Comparison of ENCODE assay signal across 19 cellular contexts in the genomic region with DNA sequence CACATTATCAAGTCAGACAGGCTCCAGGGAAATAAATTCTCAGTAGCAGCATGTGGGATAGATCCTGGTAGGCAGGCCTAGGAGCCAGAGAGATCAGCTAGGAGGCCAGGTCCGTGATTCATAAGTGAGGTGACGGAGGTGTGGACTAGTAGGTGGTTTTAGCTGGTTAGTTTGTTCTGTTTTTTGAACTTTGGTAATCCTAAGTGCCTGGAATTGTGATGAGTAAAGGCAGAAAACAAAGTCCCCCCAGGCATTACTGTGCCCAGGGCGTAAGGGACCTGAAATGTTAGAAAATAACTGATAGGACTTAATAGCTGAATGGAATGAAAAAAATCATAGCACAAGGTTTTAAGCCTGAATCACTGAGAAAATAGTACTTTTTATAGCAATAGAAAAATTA. TPM values are rescaled to one million over a fixed set of nuclear protein-coding genes. Genes with fewer than 3 reads are reported as not detected.
A peak's percentile ranks its signal among the peaks of the same experiment; 100 is the strongest.
DNase-seq lines count a peak whose midpoint lies in the region; ATAC-seq and TF ChIP-seq lines count a peak whose summit lies in the region.
"Had no signal": no experiment of that assay in that cellular context is flagged by ENCODE, and none has a peak within 500 bp of the region (broad histone marks: within the 10 kb centered on the region; RNA-seq: fewer than 3 reads in every experiment).

No MANE protein-coding gene starts in this region.

- no peak overlapping the region for H4K8ac ChIP-seq in IMR-90 (ENCODE audit: low read depth in 2 of 2, low read length in 2 of 2)

- H3K9ac ChIP-seq in IMR-90 (ENCODE audit: low read depth, low read length): no peak overlapping the region
- H3K9ac ChIP-seq: BLaER1 treated with 17β-estradiol and CSF1 and Interleukin-3, amounts not matched to agents 10 nM and 100 nM had no signal

- H3K27me3 ChIP-seq in IMR-90 (ENCODE audit: control insufficient read depth, insufficient read depth, low read length) (peaks cover 2% of the 10 kb centered on the region), hepatocyte (no peaks in the 10 kb centered on the region)
- H3K27me3 ChIP-seq: BLaER1 treated with 17β-estradiol and CSF1 and Interleukin-3, amounts not matched to agents 10 nM and 100 nM had no signal

- intact Hi-C loops in IMR-90 (cut with micrococcal nuclease): no loop called here

- DNase-seq in EH (ENCODE audit: low read depth) (peak; percentile 8), IMR-90 (no peak), hepatocyte (ENCODE audit: low spot score) (no peak)
- DNase-seq: AML-193; Caco-2; Calu3; CD4-positive, alpha-beta T cell; CD8-positive, alpha-beta T cell; DMS79 treated with DMSO at 0.1 percent for 48 hours; EL; GDM1 had no signal

- H3K4me2 ChIP-seq in IMR-90 (ENCODE audit: low read depth, low read length) (no peak overlapping the region), hepatocyte (no peak overlapping the region)
- H3K4me2 ChIP-seq: A549; BLaER1 treated with 17β-estradiol and CSF1 and Interleukin-3, amounts not matched to agents 10 nM and 100 nM had no signal

- dilution Hi-C loops in IMR-90 (cut with HindIII; ENCODE audit: low sequenced_read_pairs, unreplicated experiment): no loop called here

- 0 out of 2 replicates have a peak overlapping the region, but pooled peaks have one; percentile 19 for H2BK120ac ChIP-seq in IMR-90 (ENCODE audit: low read depth, low read length)

- WGBS in IMR-90 (ENCODE audit: extremely low coverage in 2 of 2, insufficient read length in 1 of 2), 2 experiments: 80% methylated on average over 1 of the region's 3 CpGs; no CpG with 5 or more reads in 1 of the 2 experiments
- 90% methylated on average over 3 of the region's 3 CpGs for WGBS in hepatocyte (ENCODE audit: low lambda C conversion rate, missing lambda C conversion rate)

- H4K20me1 ChIP-seq in IMR-90 (ENCODE audit: insufficient read depth, low read length) (no peaks in the 10 kb centered on the region), hepatocyte (ENCODE audit: insufficient read depth, poor library complexity, severe bottlenecking) (no peaks in the 10 kb centered on the region)
- H4K20me1 ChIP-seq: BLaER1 treated with 17β-estradiol and CSF1 and Interleukin-3, amounts not matched to agents 10 nM and 100 nM had no signal

- H2BK15ac ChIP-seq in IMR-90 (ENCODE audit: low read depth, low read length): no peak overlapping the region

- H3K36me3 ChIP-seq in IMR-90 (ENCODE audit: control insufficient read depth, insufficient read depth, low read length): no peaks in the 10 kb centered on the region
- no peaks in the 10 kb centered on the region for H3K36me3 ChIP-seq in hepatocyte (replicated peaks; ENCODE audit: insufficient read depth, low read depth)

- no peak overlapping the region for H3K18ac ChIP-seq in IMR-90 (ENCODE audit: low read depth, low read length)

- TF ChIP-seq CTCF in IMR-90 (conservative IDR thresholded peaks at IDR 0.05; ENCODE audit: low read depth, low read length): no peak
- TF ChIP-seq CTCF in hepatocyte (IDR thresholded peaks at IDR 0.05; ENCODE audit: poor library complexity): no peak

- H2AFZ ChIP-seq in IMR-90 (replicated peaks; ENCODE audit: low read length, poor library complexity): no peak overlapping the region
- H2AFZ ChIP-seq in hepatocyte: no peak overlapping the region

- no peak overlapping the region for H3K23ac ChIP-seq in IMR-90 (ENCODE audit: low read depth, low read length)

- H2AK9ac ChIP-seq in IMR-90 (replicated peaks; ENCODE audit: low read depth, low read length, poor library complexity): no peak overlapping the region

- H2AK5ac ChIP-seq in IMR-90 (ENCODE audit: low read depth, low read length): no peak overlapping the region

- POLR2A ChIA-PET in IMR-90 (lab: Charles Lee; ENCODE audit: unreplicated experiment): no interaction called here

- H3K9me1 ChIP-seq in IMR-90 (ENCODE audit: insufficient read depth, low read length): peaks cover 5% of the 10 kb centered on the region; the same call in 1 of the 2 replicates

- H4K91ac ChIP-seq in IMR-90 (ENCODE audit: insufficient read depth, low read depth, low read length): no peak overlapping the region

- peaks cover under 1% of the 10 kb centered on the region for H3K9me3 ChIP-seq in IMR-90 (ENCODE audit: control insufficient read depth, insufficient read depth, low read length)
- no peaks in the 10 kb centered on the region for H3K9me3 ChIP-seq in hepatocyte (ENCODE audit: low read depth)
- H3K9me3 ChIP-seq: A549, Caco-2 had no signal

- H2BK5ac ChIP-seq in IMR-90 (ENCODE audit: low read depth, low read length, poor library complexity, severe bottlenecking): no peak overlapping the region

- H3K4ac ChIP-seq in IMR-90 (ENCODE audit: low read depth, low read length): no peak overlapping the region; the same call in 1 of the 2 replicates

- CTCF ChIA-PET in IMR-90 (lab: Yijun Ruan, JAX): interaction anchor here (0.8 kb wide), 1 partner anchor 52 kb away, joined by 3 read pairs; no protein-coding TSS in a partner anchor

- H3K79me1 ChIP-seq in IMR-90 (ENCODE audit: low read depth in 1 of 2, low read length in 2 of 2): no peaks in the 10 kb centered on the region

- ATAC-seq in IMR-90 (ENCODE audit: low read depth): no peak
- no peak for ATAC-seq in GM18907 (IDR thresholded peaks at IDR 0.05; ENCODE audit: unreplicated experiment)
- ATAC-seq in GM19395 (IDR thresholded peaks at IDR 0.05; ENCODE audit: unreplicated experiment): no peak
- ATAC-seq in GM21367 (IDR thresholded peaks at IDR 0.05; ENCODE audit: unreplicated experiment): no peak
- ATAC-seq: A549; CD8-positive, alpha-beta T cell; GM12878 had no signal

- BruUV-seq in IMR-90 (replicated peaks; lab: Mats Ljungman, UMichigan): no TSS peak

- H3K9me2 ChIP-seq in hepatocyte (replicated peaks; ENCODE audit: insufficient read depth): no peaks in the 10 kb centered on the region

- no peak overlapping the region for H2BK20ac ChIP-seq in IMR-90 (ENCODE audit: low read depth, low read length)

- TF ChIP-seq RAD21 in IMR-90 (IDR thresholded peaks at IDR 0.05; ENCODE audit: low read length): no peak

- H3K4me3 ChIP-seq in IMR-90 (ENCODE audit: insufficient read depth, low read depth, low read length): no peak overlapping the region
- no peak overlapping the region for H3K4me3 ChIP-seq in hepatocyte
- H3K4me3 ChIP-seq: A549; BLaER1 treated with 17β-estradiol and CSF1 and Interleukin-3, amounts not matched to agents 10 nM and 100 nM; GM12878 had no signal

- H3K14ac ChIP-seq in IMR-90 (replicated peaks; ENCODE audit: low read depth, low read length): no peak overlapping the region

- no peaks in the 10 kb centered on the region for H3K79me2 ChIP-seq in hepatocyte

- no peak overlapping the region for H3K27ac ChIP-seq in IMR-90 (ENCODE audit: insufficient read depth, low read length)
- peak overlapping the region; percentile 64 for H3K27ac ChIP-seq in hepatocyte
- H3K27ac ChIP-seq: 22Rv1; A549; BLaER1 treated with 17β-estradiol and CSF1 and Interleukin-3, amounts not matched to agents 10 nM and 100 nM; C4-2B had no signal

- no peak overlapping the region for H4K5ac ChIP-seq in IMR-90 (ENCODE audit: low read depth, low read length)

- peaks cover 2% of the 10 kb centered on the region; the same call in 1 of the 2 replicates for H3K4me1 ChIP-seq in IMR-90 (ENCODE audit: control insufficient read depth, insufficient read depth, low read length)
- H3K4me1 ChIP-seq in hepatocyte (ENCODE audit: insufficient read depth): peaks cover 5% of the 10 kb centered on the region
- H3K4me1 ChIP-seq: A549; BLaER1 treated with 17β-estradiol and CSF1 and Interleukin-3, amounts not matched to agents 10 nM and 100 nM had no signal

- TF ChIP-seq POLR2A in IMR-90 (IDR thresholded peaks at IDR 0.05; ENCODE audit: low read depth, low read length): no peak

- in situ Hi-C loops in IMR-90 (cut with MboI; ENCODE audit: low sequenced_read_pairs): no loop called here

- H3K56ac ChIP-seq in IMR-90 (ENCODE audit: extremely low read depth, insufficient read depth, low read length): no peak overlapping the region

TF ChIP-seq in IMR-90, 13 proteins besides CTCF, POLR2A, EP300 and RAD21:
- no peak for TF ChIP-seq MXI1 (IDR thresholded peaks at IDR 0.05; ENCODE audit: borderline replicate concordance, low read depth, low read length)
- no peak for TF ChIP-seq CEBPB (IDR thresholded peaks at IDR 0.05; ENCODE audit: low read depth, low read length)
- TF ChIP-seq, protein P1, sequence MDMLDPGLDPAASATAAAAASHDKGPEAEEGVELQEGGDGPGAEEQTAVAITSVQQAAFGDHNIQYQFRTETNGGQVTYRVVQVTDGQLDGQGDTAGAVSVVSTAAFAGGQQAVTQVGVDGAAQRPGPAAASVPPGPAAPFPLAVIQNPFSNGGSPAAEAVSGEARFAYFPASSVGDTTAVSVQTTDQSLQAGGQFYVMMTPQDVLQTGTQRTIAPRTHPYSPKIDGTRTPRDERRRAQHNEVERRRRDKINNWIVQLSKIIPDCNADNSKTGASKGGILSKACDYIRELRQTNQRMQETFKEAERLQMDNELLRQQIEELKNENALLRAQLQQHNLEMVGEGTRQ (IDR thresholded peaks at IDR 0.05; ENCODE audit: low read depth, low read length): no peak
- TF ChIP-seq RFX5 (IDR thresholded peaks at IDR 0.05; ENCODE audit: low read depth, low read length): no peak
- no peak for TF ChIP-seq SMC3 (IDR thresholded peaks at IDR 0.05; ENCODE audit: low read depth, low read length)
- TF ChIP-seq, protein P2, sequence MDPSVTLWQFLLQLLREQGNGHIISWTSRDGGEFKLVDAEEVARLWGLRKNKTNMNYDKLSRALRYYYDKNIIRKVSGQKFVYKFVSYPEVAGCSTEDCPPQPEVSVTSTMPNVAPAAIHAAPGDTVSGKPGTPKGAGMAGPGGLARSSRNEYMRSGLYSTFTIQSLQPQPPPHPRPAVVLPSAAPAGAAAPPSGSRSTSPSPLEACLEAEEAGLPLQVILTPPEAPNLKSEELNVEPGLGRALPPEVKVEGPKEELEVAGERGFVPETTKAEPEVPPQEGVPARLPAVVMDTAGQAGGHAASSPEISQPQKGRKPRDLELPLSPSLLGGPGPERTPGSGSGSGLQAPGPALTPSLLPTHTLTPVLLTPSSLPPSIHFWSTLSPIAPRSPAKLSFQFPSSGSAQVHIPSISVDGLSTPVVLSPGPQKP (IDR thresholded peaks at IDR 0.05; ENCODE audit: borderline replicate concordance, low read depth, low read length): no peak
- TF ChIP-seq FOS (IDR thresholded peaks at IDR 0.05; ENCODE audit: low read depth, low read length): no peak
- no peak for TF ChIP-seq CHD1 (IDR thresholded peaks at IDR 0.05; ENCODE audit: low read depth, low read length)
- TF ChIP-seq RCOR1 (IDR thresholded peaks at IDR 0.05; ENCODE audit: insufficient replicate concordance, low read length): no peak
- TF ChIP-seq NFE2L2 (IDR thresholded peaks at IDR 0.05; ENCODE audit: low read depth, low read length): no peak
- TF ChIP-seq BHLHE40 (IDR thresholded peaks at IDR 0.05; ENCODE audit: low read depth, low read length): no peak

RNA-seq across cellular contexts. Expression of a gene that starts 53.6 kb away (rescaled TPM):
- 2.3 and 3.3 TPM in 2 replicates for total RNA-seq in IMR-90 (2012; rRNA removed)
- polyA plus RNA-seq in IMR-90 (2012; rRNA removed): 7.5 and 8.2 TPM in 2 replicates
- 2.1 and 4.1 TPM in 2 replicates for polyA plus RNA-seq in IMR-90 (2012; cell fraction: cytosol; rRNA removed)
- 6.2 and 23.5 TPM in 2 replicates for polyA plus RNA-seq in IMR-90 (2012; cell fraction: nucleus; rRNA removed; ENCODE audit: low replicate concordance)
- total RNA-seq in hepatocyte: 10.8 and 13.3 TPM in 2 replicates
- 5.5 and 8.4 TPM in 2 replicates for polyA plus RNA-seq in hepatocyte
